Comparison of ENCODE assay signal across 7 cellular contexts in genomic region chr7:1579481-1580421, GRCh38. TPM values are rescaled to one million over a fixed set of nuclear protein-coding genes. Genes with fewer than 3 reads are reported as not detected.
DNase-seq lines count a peak whose midpoint lies in the region; ATAC-seq and TF ChIP-seq lines count a peak whose summit lies in the region.

No MANE protein-coding gene starts in this region.

- intact Hi-C loops in IMR-90 (cut with micrococcal nuclease) (loop anchor here (1.0 kb wide), 1 partner anchor 630 kb away; no protein-coding TSS in a partner anchor), thyroid gland (cut with DNase I) (loop anchor here (10.0 kb wide), 1 partner anchor 775 kb away; the partner anchor contains the start of gene EIF3B)

- H3K4me2 ChIP-seq in IMR-90 (ENCODE audit: low read depth, low read length): 0 out of 2 replicates have a peak overlapping the region, but pooled peaks have one; percentile 50

- POLR2A ChIA-PET in IMR-90 (lab: Charles Lee; ENCODE audit: unreplicated experiment): no interaction called here

- H4K20me1 ChIP-seq in IMR-90 (ENCODE audit: insufficient read depth, low read length): no peaks in the 10 kb centered on the region

- H3K18ac ChIP-seq in IMR-90 (ENCODE audit: low read depth, low read length): no peak overlapping the region

- peak; percentile 99 for ATAC-seq in IMR-90 (ENCODE audit: low read depth)
- ATAC-seq in activated T-helper 17 cell treated with anti-CD3 and anti-CD28 coated beads, Interleukin-2, amount 50 U/mL, for 72 hours (replicated peaks): peak; percentile 99

- no peak overlapping the region for H3K23ac ChIP-seq in IMR-90 (ENCODE audit: low read depth, low read length)

- DNase-seq in IMR-90 (peak; percentile 32), RPMI8226 (peak; percentile 77), fibroblast of the conjunctiva (ENCODE audit: low read depth) (peak; percentile 47), occipital lobe (lab: John Stamatoyannopoulos, UW) (peak; percentile 27), thyroid gland (peak; percentile 54 to 64)

- no peaks in the 10 kb centered on the region for H3K36me3 ChIP-seq in IMR-90 (ENCODE audit: control insufficient read depth, insufficient read depth, low read length)
- no peaks in the 10 kb centered on the region for H3K36me3 ChIP-seq in thyroid gland

- no peak overlapping the region for H3K4ac ChIP-seq in IMR-90 (ENCODE audit: low read depth, low read length)

- no peak overlapping the region for H4K91ac ChIP-seq in IMR-90 (ENCODE audit: insufficient read depth, low read depth, low read length)

- peaks cover 14% of the 10 kb centered on the region for H3K4me1 Mint-ChIP-seq in activated T-helper 17 cell treated with anti-CD3 and anti-CD28 coated beads, Interleukin-2, amount 50 U/mL, for 72 hours

- H2BK15ac ChIP-seq in IMR-90 (ENCODE audit: low read depth, low read length): no peak overlapping the region

- no peaks in the 10 kb centered on the region for H3K27me3 ChIP-seq in IMR-90 (ENCODE audit: control insufficient read depth, insufficient read depth, low read length)
- H3K27me3 ChIP-seq in thyroid gland: no peaks in the 10 kb centered on the region

- H3K9me3 ChIP-seq in IMR-90 (ENCODE audit: control insufficient read depth, insufficient read depth, low read length) (no peaks in the 10 kb centered on the region), thyroid gland (no peaks in the 10 kb centered on the region)

- 17% methylated on average over 6 of the region's 14 CpGs; no CpG with 5 or more reads in 1 of the 2 experiments for WGBS in IMR-90 (ENCODE audit: extremely low coverage in 2 of 2, insufficient read length in 1 of 2), 2 experiments
- 25 to 29% methylated on average over 13 of the region's 14 CpGs for WGBS in thyroid gland, 2 donors

- H3K36me3 Mint-ChIP-seq in activated T-helper 17 cell treated with anti-CD3 and anti-CD28 coated beads, Interleukin-2, amount 50 U/mL, for 72 hours (ENCODE audit: low read depth): no peaks in the 10 kb centered on the region

- H3K14ac ChIP-seq in IMR-90 (replicated peaks; ENCODE audit: low read depth, low read length): no peak overlapping the region

- BruUV-seq in IMR-90 (replicated peaks; lab: Mats Ljungman, UMichigan): no TSS peak

- H2AK5ac ChIP-seq in IMR-90 (ENCODE audit: low read depth, low read length): no peak overlapping the region

- H3K4me3 Mint-ChIP-seq in activated T-helper 17 cell treated with anti-CD3 and anti-CD28 coated beads, Interleukin-2, amount 50 U/mL, for 72 hours: no peak overlapping the region

- H3K27ac ChIP-seq in IMR-90 (ENCODE audit: insufficient read depth, low read length): no peak overlapping the region
- H3K27ac ChIP-seq in thyroid gland: no peak overlapping the region

- in situ Hi-C loops in IMR-90 (cut with MboI; ENCODE audit: low sequenced_read_pairs): loop anchor here (10.0 kb wide), 2 partner anchors 625 to 765 kb away; no protein-coding TSS in a partner anchor

- TF ChIP-seq CTCF in GM12873 (IDR thresholded peaks at IDR 0.05; ENCODE audit: insufficient read depth, low read depth, low read length, missing control alignments) (peak; percentile 93), IMR-90 (conservative IDR thresholded peaks at IDR 0.05; ENCODE audit: low read depth, low read length) (peak; percentile 82), thyroid gland (IDR thresholded peaks at IDR 0.05) (peak; percentile 47 to 84 (median 62))

- no peaks in the 10 kb centered on the region for H3K9me3 Mint-ChIP-seq in activated T-helper 17 cell treated with anti-CD3 and anti-CD28 coated beads, Interleukin-2, amount 50 U/mL, for 72 hours

- H3K27ac Mint-ChIP-seq in activated T-helper 17 cell treated with anti-CD3 and anti-CD28 coated beads, Interleukin-2, amount 50 U/mL, for 72 hours: peak overlapping the region; percentile 1

- no peak overlapping the region for H2BK5ac ChIP-seq in IMR-90 (ENCODE audit: low read depth, low read length, poor library complexity, severe bottlenecking)

- no peak overlapping the region for H3K4me3 ChIP-seq in IMR-90 (ENCODE audit: insufficient read depth, low read depth, low read length)
- H3K4me3 ChIP-seq in thyroid gland (replicated peaks in 1 of 3): no peak overlapping the region

- H3K56ac ChIP-seq in IMR-90 (ENCODE audit: extremely low read depth, insufficient read depth, low read length): no peak overlapping the region

- dilution Hi-C loops in IMR-90 (cut with HindIII; ENCODE audit: low sequenced_read_pairs, unreplicated experiment): no loop called here

- H3K9me1 ChIP-seq in IMR-90 (ENCODE audit: insufficient read depth, low read length): no peaks in the 10 kb centered on the region

- TF ChIP-seq POLR2A in IMR-90 (IDR thresholded peaks at IDR 0.05; ENCODE audit: low read depth, low read length): no peak
- TF ChIP-seq POLR2A in thyroid gland (IDR thresholded peaks at IDR 0.05): no peak

- no peak overlapping the region for H2BK120ac ChIP-seq in IMR-90 (ENCODE audit: low read depth, low read length)

- no peak overlapping the region for H3K9ac ChIP-seq in IMR-90 (ENCODE audit: low read depth, low read length)

- peak; percentile 91 for TF ChIP-seq RAD21 in IMR-90 (IDR thresholded peaks at IDR 0.05; ENCODE audit: low read length)

- H4K5ac ChIP-seq in IMR-90 (ENCODE audit: low read depth, low read length): no peak overlapping the region

- H3K27me3 Mint-ChIP-seq in activated T-helper 17 cell treated with anti-CD3 and anti-CD28 coated beads, Interleukin-2, amount 50 U/mL, for 72 hours: no peaks in the 10 kb centered on the region

- no peaks in the 10 kb centered on the region for H3K79me1 ChIP-seq in IMR-90 (ENCODE audit: low read depth in 1 of 2, low read length in 2 of 2)

- H2AFZ ChIP-seq in IMR-90 (replicated peaks; ENCODE audit: low read length, poor library complexity): peak overlapping the region; percentile 71

- H4K8ac ChIP-seq in IMR-90 (ENCODE audit: low read depth in 2 of 2, low read length in 2 of 2): no peak overlapping the region

- CTCF ChIA-PET in IMR-90 (lab: Yijun Ruan, JAX): interaction anchor here (0.6 kb wide), 1 partner anchor 768 kb away, joined by 6 read pairs; no protein-coding TSS in a partner anchor

- no peak overlapping the region for H2BK20ac ChIP-seq in IMR-90 (ENCODE audit: low read depth, low read length)

- no peaks in the 10 kb centered on the region for H3K4me1 ChIP-seq in IMR-90 (ENCODE audit: control insufficient read depth, insufficient read depth, low read length)
- peaks cover 0 to 3% of the 10 kb centered on the region in 2 donors for H3K4me1 ChIP-seq in thyroid gland

- no peak overlapping the region for H2AK9ac ChIP-seq in IMR-90 (replicated peaks; ENCODE audit: low read depth, low read length, poor library complexity)

TF ChIP-seq in IMR-90, 13 proteins besides CTCF, POLR2A, EP300 and RAD21:
- TF ChIP-seq, protein P1, sequence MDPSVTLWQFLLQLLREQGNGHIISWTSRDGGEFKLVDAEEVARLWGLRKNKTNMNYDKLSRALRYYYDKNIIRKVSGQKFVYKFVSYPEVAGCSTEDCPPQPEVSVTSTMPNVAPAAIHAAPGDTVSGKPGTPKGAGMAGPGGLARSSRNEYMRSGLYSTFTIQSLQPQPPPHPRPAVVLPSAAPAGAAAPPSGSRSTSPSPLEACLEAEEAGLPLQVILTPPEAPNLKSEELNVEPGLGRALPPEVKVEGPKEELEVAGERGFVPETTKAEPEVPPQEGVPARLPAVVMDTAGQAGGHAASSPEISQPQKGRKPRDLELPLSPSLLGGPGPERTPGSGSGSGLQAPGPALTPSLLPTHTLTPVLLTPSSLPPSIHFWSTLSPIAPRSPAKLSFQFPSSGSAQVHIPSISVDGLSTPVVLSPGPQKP (IDR thresholded peaks at IDR 0.05; ENCODE audit: borderline replicate concordance, low read depth, low read length): no peak
- TF ChIP-seq RCOR1 (IDR thresholded peaks at IDR 0.05; ENCODE audit: insufficient replicate concordance, low read length) (no peak), USF2 (IDR thresholded peaks at IDR 0.05; ENCODE audit: low read depth, low read length) (no peak), NFE2L2 (IDR thresholded peaks at IDR 0.05; ENCODE audit: low read depth, low read length) (no peak), SMC3 (IDR thresholded peaks at IDR 0.05; ENCODE audit: low read depth, low read length) (peak; percentile 78), MAZ (IDR thresholded peaks at IDR 0.05; ENCODE audit: borderline replicate concordance, low read depth, low read length) (peak; percentile 74; the same call in 1 of the 2 replicates)

RNA-seq across cellular contexts. Expression of gene PSMG3, which starts 9.9 kb away (rescaled TPM):
- total RNA-seq in IMR-90 (2012; rRNA removed) (30.6 and 37.3 TPM in 2 replicates), occipital lobe (19.2 TPM), thyroid gland (10 to 100 TPM; 28.1 to 65.6 (median 50.2) TPM)
- polyA plus RNA-seq in IMR-90 (2012; rRNA removed): 52.5 and 54.1 TPM in 2 replicates
- polyA plus RNA-seq in IMR-90 (2012; cell fraction: cytosol; rRNA removed): 44.0 and 63.2 TPM in 2 replicates
- polyA plus RNA-seq in IMR-90 (2012; cell fraction: nucleus; rRNA removed; ENCODE audit: low replicate concordance): 74.3 and 81.9 TPM in 2 replicates
- total RNA-seq in activated T-helper 17 cell treated with anti-CD3 and anti-CD28 coated beads, Interleukin-2, amount 50 U/mL, for 72 hours: 10 to 100 TPM; 26.4 to 46.4 TPM

RNA-seq across cellular contexts. Expression of gene TMEM184A, which starts 23.7 kb away (rescaled TPM):
- 0.28 and 0.36 TPM in 2 replicates for total RNA-seq in IMR-90 (2012; rRNA removed)
- 1.9 TPM in 2 replicates for polyA plus RNA-seq in IMR-90 (2012; rRNA removed)
- 0.74 and 1.2 TPM in 2 replicates for polyA plus RNA-seq in IMR-90 (2012; cell fraction: cytosol; rRNA removed)
- 4.1 and 11.5 TPM in 2 replicates for polyA plus RNA-seq in IMR-90 (2012; cell fraction: nucleus; rRNA removed; ENCODE audit: low replicate concordance)
- total RNA-seq in activated T-helper 17 cell treated with anti-CD3 and anti-CD28 coated beads, Interleukin-2, amount 50 U/mL, for 72 hours: not detected
- not detected for total RNA-seq in occipital lobe
- total RNA-seq in thyroid gland: 1 to 10 TPM in 1 of 4 donors, under 1 TPM in 3; 0.44 to 3.0 (median 0.70) TPM

RNA-seq across cellular contexts. Expression of gene MAFK, which starts 49.2 kb away (rescaled TPM):
- total RNA-seq in IMR-90 (2012; rRNA removed) (16.4 and 19.2 TPM in 2 replicates), occipital lobe (6.9 TPM), thyroid gland (10 to 100 TPM; 16.8 to 26.7 (median 21.7) TPM)
- 27.1 and 27.9 TPM in 2 replicates for polyA plus RNA-seq in IMR-90 (2012; rRNA removed)
- 9.3 and 16.3 TPM in 2 replicates for polyA plus RNA-seq in IMR-90 (2012; cell fraction: cytosol; rRNA removed)
- 216 and 262 TPM in 2 replicates for polyA plus RNA-seq in IMR-90 (2012; cell fraction: nucleus; rRNA removed; ENCODE audit: low replicate concordance)
- total RNA-seq in activated T-helper 17 cell treated with anti-CD3 and anti-CD28 coated beads, Interleukin-2, amount 50 U/mL, for 72 hours: 10 to 100 TPM; 40.1 to 41.5 TPM

Comparison
In these comparisons a context has a peak if more than half of its experiments do, and no peak if none do; other contexts are left out.
1. DNase-seq: peak in every context shown above with its lines; median percentile 77 in RPMI8226; 59 in thyroid gland; 47 in fibroblast of the conjunctiva; 32 in IMR-90; 27 in occipital lobe.